In genomic region chr5:41118177-41118576, GRCh38 we compare ENCODE assay signal across 22 cellular contexts. TPM values are rescaled to one million over a fixed set of nuclear protein-coding genes. Genes with fewer than 3 reads are reported as not detected.
"Had no signal": no experiment of that assay in that cellular context is flagged by ENCODE, and none has a peak within 500 bp of the region (broad histone marks: within the 10 kb centered on the region; RNA-seq: fewer than 3 reads in every experiment).

No MANE protein-coding gene starts in this region.

- H3K4me1 Mint-ChIP-seq: naive thymus-derived CD8-positive, alpha-beta T cell had no signal

- ATAC-seq: activated T-cell treated with anti-CD3 and anti-CD28 coated beads, Interleukin-2, amount 50 U/mL, for 4 hours; body of pancreas; esophagus mucosa; lower lobe of right lung; naive thymus-derived CD8-positive, alpha-beta T cell; psoas muscle; right cardiac atrium had no signal

- H3K27ac Mint-ChIP-seq: activated naive CD4-positive, alpha-beta T cell treated with anti-CD3 and anti-CD28 coated beads for 36 hours; naive thymus-derived CD8-positive, alpha-beta T cell; stimulated activated naive CD8-positive, alpha-beta T cell treated with anti-CD3 and anti-CD28 coated beads, Interleukin-15, Interleukin-2, amounts not matched to agents 100 ng/mL and 50 ng/mL, for 24 hours had no signal

- H3K4me1 ChIP-seq: body of pancreas, lower lobe of right lung, psoas muscle, tibial nerve, vagina had no signal

- H3K4me2 ChIP-seq: hepatocyte had no signal

- H2AFZ ChIP-seq: hepatocyte had no signal

- H3K27me3 Mint-ChIP-seq: naive thymus-derived CD8-positive, alpha-beta T cell; stimulated activated naive CD8-positive, alpha-beta T cell treated with anti-CD3 and anti-CD28 coated beads, Interleukin-15, Interleukin-2, amounts not matched to agents 100 ng/mL and 50 ng/mL, for 24 hours had no signal

- H3K9me3 ChIP-seq: body of pancreas, lower lobe of right lung, psoas muscle, tibial nerve, vagina had no signal

- H3K4me3 ChIP-seq: body of pancreas, coronary artery, hepatocyte, lower lobe of right lung, psoas muscle, skin epidermis, tibial nerve, vagina had no signal

- H3K27ac ChIP-seq: body of pancreas, coronary artery, hepatocyte, lower lobe of right lung, psoas muscle, skin epidermis, tibial nerve, vagina, VCaP had no signal

- H3K36me3 Mint-ChIP-seq: naive thymus-derived CD8-positive, alpha-beta T cell had no signal

- H3K9me3 Mint-ChIP-seq: activated naive CD4-positive, alpha-beta T cell treated with anti-CD3 and anti-CD28 coated beads for 36 hours; activated T-cell treated with anti-CD3 and anti-CD28 coated beads, Interleukin-2, amount 50 U/mL, for 4 hours; stimulated activated naive CD8-positive, alpha-beta T cell treated with anti-CD3 and anti-CD28 coated beads, Interleukin-15, Interleukin-2, amounts not matched to agents 100 ng/mL and 50 ng/mL, for 24 hours had no signal

- H3K79me2 ChIP-seq: hepatocyte had no signal

- H3K27me3 ChIP-seq: body of pancreas, hepatocyte, tibial nerve, vagina had no signal

- H3K4me3 Mint-ChIP-seq: activated naive CD4-positive, alpha-beta T cell treated with anti-CD3 and anti-CD28 coated beads for 36 hours; activated T-cell treated with anti-CD3 and anti-CD28 coated beads, Interleukin-2, amount 50 U/mL, for 4 hours; naive thymus-derived CD8-positive, alpha-beta T cell; stimulated activated naive CD8-positive, alpha-beta T cell treated with anti-CD3 and anti-CD28 coated beads, Interleukin-15, Interleukin-2, amounts not matched to agents 100 ng/mL and 50 ng/mL, for 24 hours had no signal

- H3K36me3 ChIP-seq: lower lobe of right lung, tibial nerve, vagina had no signal

- DNase-seq: activated CD4-positive, alpha-beta T cell treated with anti-CD3 and anti-CD28 coated beads, Interleukin-2, amount 50 U/mL, for 1 hour; activated CD4-positive, CD25-positive, alpha-beta regulatory T cell treated with anti-CD3 and anti-CD28 coated beads, Interleukin-2, amount 50 U/mL, for 72 hours; activated CD8-positive, alpha-beta memory T cell treated with anti-CD3 and anti-CD28 coated beads, Interleukin-2, amount 50 U/mL, for 4 hours; activated naive CD4-positive, alpha-beta T cell treated with anti-CD3 and anti-CD28 coated beads for 36 hours; activated T-cell treated with anti-CD3 and anti-CD28 coated beads, Interleukin-2, amount 50 U/mL, for 4 hours; body of pancreas; central memory CD4-positive, alpha-beta T cell; lower lobe of right lung; naive thymus-derived CD8-positive, alpha-beta T cell; psoas muscle; right cardiac atrium; stimulated activated CD4-positive, alpha-beta T cell treated with anti-CD3 and anti-CD28 coated beads, Interleukin-2, amount 100 ng/mL, for 48 hours had no signal

RNA-seq across cellular contexts. Expression of gene MROH2B, which starts 47.0 kb away (rescaled TPM):
- total RNA-seq: activated naive CD4-positive, alpha-beta T cell treated with anti-CD3 and anti-CD28 coated beads for 36 hours; activated T-cell treated with anti-CD3 and anti-CD28 coated beads, Interleukin-2, amount 50 U/mL, for 4 hours; body of pancreas; esophagus mucosa; hepatocyte; lower lobe of right lung; mesenteric fat pad; naive thymus-derived CD8-positive, alpha-beta T cell; osteocyte; psoas muscle; right cardiac atrium; tibial nerve; vagina had no signal
- polyA plus RNA-seq: hepatocyte; naive thymus-derived CD8-positive, alpha-beta T cell; psoas muscle; right cardiac atrium had no signal
